8 cellular contexts compared by ENCODE assay signal in the genomic region with DNA sequence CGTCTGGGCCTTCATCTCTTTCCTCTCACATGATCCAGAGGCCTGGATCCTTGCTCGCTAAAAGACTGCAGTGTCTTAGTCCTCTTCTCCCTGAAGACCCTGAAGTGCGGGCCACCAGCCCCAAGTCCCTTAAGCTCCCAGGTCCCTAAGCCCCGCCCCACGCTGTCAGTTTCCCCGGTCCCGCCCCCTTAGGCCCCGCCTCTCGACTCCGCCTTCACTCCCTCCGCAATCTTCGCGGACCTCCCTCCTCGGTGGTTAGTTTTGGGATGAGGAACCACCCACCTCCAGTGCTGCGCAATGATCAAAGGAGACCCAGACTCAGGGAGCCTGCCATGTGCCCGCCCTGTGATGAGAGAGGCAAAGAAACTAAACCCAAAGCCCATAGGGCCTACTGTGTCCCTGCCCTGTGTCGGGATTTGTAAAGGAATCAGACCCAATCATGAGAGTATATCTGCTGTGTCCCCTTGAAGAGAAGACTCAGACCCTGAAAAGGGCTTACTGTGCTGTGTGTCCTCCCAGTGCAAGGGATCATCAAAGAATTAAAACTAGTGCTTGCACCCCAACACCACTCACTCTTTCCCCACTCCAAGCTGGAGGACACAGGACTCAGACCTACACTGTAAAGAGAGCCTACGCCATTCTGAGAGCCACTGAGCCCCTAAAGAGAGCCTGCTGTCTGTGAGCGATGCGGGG. TPM values are rescaled to one million over a fixed set of nuclear protein-coding genes. Genes with fewer than 3 reads are reported as not detected.
DNase-seq lines count a peak whose midpoint lies in the region; ATAC-seq and TF ChIP-seq lines count a peak whose summit lies in the region.

No MANE protein-coding gene starts in this region.

- peak overlapping the region; percentile 83 for H3K4me3 Mint-ChIP-seq in activated T-helper 17 cell treated with anti-CD3 and anti-CD28 coated beads, Interleukin-2, amount 50 U/mL, for 72 hours

- no peak for TF ChIP-seq POLR2A in Peyer's patch (IDR thresholded peaks at IDR 0.05)

- H3K36me3 ChIP-seq in HUES48 (ENCODE audit: control insufficient read depth, insufficient read depth, low read length) (no peaks in the 10 kb centered on the region), Peyer's patch (peaks cover 0 to 3% (median 0%) of the 10 kb centered on the region in 3 donors), neutrophil (no peaks in the 10 kb centered on the region)

- H3K27me3 ChIP-seq in HUES48 (ENCODE audit: control insufficient read depth, insufficient read depth, low read length) (peaks cover 6% of the 10 kb centered on the region), Peyer's patch (no peaks in the 10 kb centered on the region), neutrophil (peaks cover 25% of the 10 kb centered on the region)

- ATAC-seq in activated T-helper 17 cell treated with anti-CD3 and anti-CD28 coated beads, Interleukin-2, amount 50 U/mL, for 72 hours (replicated peaks): peak; percentile 25
- ATAC-seq in HG03159 (IDR thresholded peaks at IDR 0.05; ENCODE audit: unreplicated experiment): no peak

- no peak overlapping the region for H3K9ac ChIP-seq in HUES48 (ENCODE audit: low read depth, low read length)

- no peaks in the 10 kb centered on the region for H3K27me3 Mint-ChIP-seq in activated T-helper 17 cell treated with anti-CD3 and anti-CD28 coated beads, Interleukin-2, amount 50 U/mL, for 72 hours

- peaks cover 19% of the 10 kb centered on the region for H3K36me3 Mint-ChIP-seq in activated T-helper 17 cell treated with anti-CD3 and anti-CD28 coated beads, Interleukin-2, amount 50 U/mL, for 72 hours (ENCODE audit: low read depth)

- peaks cover 6% of the 10 kb centered on the region for H3K4me1 Mint-ChIP-seq in activated T-helper 17 cell treated with anti-CD3 and anti-CD28 coated beads, Interleukin-2, amount 50 U/mL, for 72 hours

- peak overlapping the region; percentile 39 for H3K27ac Mint-ChIP-seq in activated T-helper 17 cell treated with anti-CD3 and anti-CD28 coated beads, Interleukin-2, amount 50 U/mL, for 72 hours

- peak overlapping the region; percentile 67 for H3K4me3 ChIP-seq in AG10803 (ENCODE audit: low read length)
- peak overlapping the region; percentile 66 for H3K4me3 ChIP-seq in HUES48 (ENCODE audit: low read depth, low read length)
- peak overlapping the region; percentile 48 to 75 (median 70) for H3K4me3 ChIP-seq in Peyer's patch
- H3K4me3 ChIP-seq in neutrophil (ENCODE audit: low read depth in 1 of 2, low read length in 1 of 2): peak overlapping the region; percentile 80 to 84

- DNase-seq in AG10803 (ENCODE audit: low read depth) (peak; percentile 40), Peyer's patch (peak; percentile 84 to 94 (median 84)), foreskin melanocyte (peak; percentile 58)

- H3K9me3 Mint-ChIP-seq in activated T-helper 17 cell treated with anti-CD3 and anti-CD28 coated beads, Interleukin-2, amount 50 U/mL, for 72 hours: no peaks in the 10 kb centered on the region

- H3K4me1 ChIP-seq in HUES48 (ENCODE audit: control insufficient read depth, insufficient read depth, low read length): peaks cover 11% of the 10 kb centered on the region
- H3K4me1 ChIP-seq in Peyer's patch: peaks cover 0 to 35% (median 10%) of the 10 kb centered on the region in 4 donors
- H3K4me1 ChIP-seq in neutrophil (ENCODE audit: control insufficient read depth in 1 of 2, insufficient read depth in 1 of 2, low read depth in 1 of 2, low read length in 1 of 2): peaks cover 39 to 51% of the 10 kb centered on the region in 2 experiments

- H3K27ac ChIP-seq in HUES48 (ENCODE audit: low read depth, low read length) (no peak overlapping the region), Peyer's patch (peak overlapping the region; percentile 86 to 93 (median 88)), neutrophil (peak overlapping the region; percentile 79), temporal lobe (ENCODE audit: low read depth, low read length) (peak overlapping the region; percentile 56)

- TF ChIP-seq CTCF in AG10803 (conservative IDR thresholded peaks at IDR 0.05; ENCODE audit: low read length): no peak
- no peak for TF ChIP-seq CTCF in Peyer's patch (IDR thresholded peaks at IDR 0.05)
- no peak for TF ChIP-seq CTCF in neutrophil (IDR thresholded peaks at IDR 0.05)

- H3K9me3 ChIP-seq in HUES48 (ENCODE audit: control insufficient read depth, insufficient read depth, low read length): no peaks in the 10 kb centered on the region
- H3K9me3 ChIP-seq in Peyer's patch: no peaks in the 10 kb centered on the region
- H3K9me3 ChIP-seq in neutrophil: no peaks in the 10 kb centered on the region

RNA-seq across cellular contexts. Expression of gene COX6B1, which starts 3.0 kb away (rescaled TPM):
- total RNA-seq in Peyer's patch (100 to 1,000 TPM; 462 to 930 (median 787) TPM), temporal lobe (102 TPM)
- 100 to 1,000 TPM; 331 to 427 TPM for total RNA-seq in activated T-helper 17 cell treated with anti-CD3 and anti-CD28 coated beads, Interleukin-2, amount 50 U/mL, for 72 hours

RNA-seq across cellular contexts. Expression of gene ETV2, which starts 3.6 kb away (rescaled TPM):
- 1 to 10 TPM in 2 of 4 donors, not detected in 2; 1.6 to 1.8 TPM for total RNA-seq in Peyer's patch
- total RNA-seq in activated T-helper 17 cell treated with anti-CD3 and anti-CD28 coated beads, Interleukin-2, amount 50 U/mL, for 72 hours: under 1 TPM; 0.61 to 0.99 TPM
- not detected for total RNA-seq in temporal lobe

RNA-seq across cellular contexts. Expression of gene RBM42, which starts 16.3 kb away (rescaled TPM):
- total RNA-seq in Peyer's patch: 10 to 100 TPM; 57.3 to 64.4 (median 63.1) TPM
- total RNA-seq in activated T-helper 17 cell treated with anti-CD3 and anti-CD28 coated beads, Interleukin-2, amount 50 U/mL, for 72 hours: 10 to 100 TPM; 54.7 to 95.6 TPM
- total RNA-seq in temporal lobe: 18.4 TPM

RNA-seq across cellular contexts. Expression of gene UPK1A, which starts 21.2 kb away (rescaled TPM):
- total RNA-seq in Peyer's patch: not detected
- 1 to 10 TPM in 1 of 2 donors, under 1 TPM in 1; 0.73 to 8.0 TPM for total RNA-seq in activated T-helper 17 cell treated with anti-CD3 and anti-CD28 coated beads, Interleukin-2, amount 50 U/mL, for 72 hours
- total RNA-seq in temporal lobe: not detected

RNA-seq across cellular contexts. Expression of gene HAUS5, which starts 32.6 kb away (rescaled TPM):
- total RNA-seq in Peyer's patch: 10 to 100 TPM in 2 of 4 donors, 1 to 10 TPM in 2; 2.8 to 42.9 (median 8.3) TPM
- 10 to 100 TPM; 32.0 to 37.2 TPM for total RNA-seq in activated T-helper 17 cell treated with anti-CD3 and anti-CD28 coated beads, Interleukin-2, amount 50 U/mL, for 72 hours
- 3.4 TPM for total RNA-seq in temporal lobe
